8 cellular contexts compared by ENCODE assay signal in genomic region chrX:150982786-150983525, GRCh38. TPM values are rescaled to one million over a fixed set of nuclear protein-coding genes. Genes with fewer than 3 reads are reported as not detected.
DNase-seq lines count a peak whose midpoint lies in the region; ATAC-seq lines count a peak whose summit lies in the region.

TSS of gene HMGB3 (plus strand) at chrX:150983335. CDS start at chrX:150985600, 2,265 bp downstream.

- H3K36me3 ChIP-seq in CD4-positive, alpha-beta memory T cell (ENCODE audit: insufficient read depth, low read length): no peaks in the 10 kb centered on the region

- POLR2A ChIA-PET in CD4-positive, alpha-beta memory T cell (lab: Charles Lee; ENCODE audit: partially characterized antibody): no interaction called here
- POLR2A ChIA-PET in activated CD4-positive, alpha-beta memory T cell treated with anti-CD3 and anti-CD28 coated beads, Interleukin-2, amount 10 ng/mL, durations not matched to agents 7 days and 5 days (lab: Charles Lee): interaction anchor here (0.7 to 2.3 kb wide), 8 partner anchors 18 to 414 kb away, joined by 3 to 10 read pairs (median 4); partner anchors contain the start of genes CD99L2, MTMR1 and VMA21

- H3K4me3 ChIP-seq in CD4-positive, alpha-beta memory T cell (ENCODE audit: low read length in 2 of 2): peak within 1 kb of the TSS in 1 of 2 donors; percentile 50

- H3K4me1 ChIP-seq in CD4-positive, alpha-beta memory T cell (ENCODE audit: insufficient read depth, low read length): peaks cover 8% of the 10 kb centered on the region

- intact Hi-C loops in CD4-positive, alpha-beta memory T cell (cut with micrococcal nuclease): loop anchor here (1.0 to 5.0 kb wide), 2 partner anchors 84 to 99 kb away; no protein-coding TSS in a partner anchor

- H3K27me3 Mint-ChIP-seq in CD4-positive, alpha-beta memory T cell: no peaks in the 10 kb centered on the region
- no peaks in the 10 kb centered on the region for H3K27me3 Mint-ChIP-seq in activated CD4-positive, alpha-beta memory T cell treated with anti-CD3 and anti-CD28 coated beads, Interleukin-2, amount 10 ng/mL, durations not matched to agents 7 days and 5 days

- peaks cover 0 to 4% of the 10 kb centered on the region in 2 donors for H3K36me3 Mint-ChIP-seq in CD4-positive, alpha-beta memory T cell
- peaks cover 19% of the 10 kb centered on the region for H3K36me3 Mint-ChIP-seq in activated CD4-positive, alpha-beta memory T cell treated with anti-CD3 and anti-CD28 coated beads, Interleukin-2, amount 10 ng/mL, durations not matched to agents 7 days and 5 days (ENCODE audit: low read depth)

- no peak within 1 kb of the TSS for H3K27ac ChIP-seq in CD4-positive, alpha-beta memory T cell (ENCODE audit: low read depth, low read length)

- no peaks in the 10 kb centered on the region for H3K27me3 ChIP-seq in CD4-positive, alpha-beta memory T cell (ENCODE audit: insufficient read depth, low read length)

- H3K4me1 Mint-ChIP-seq in CD4-positive, alpha-beta memory T cell: peaks cover 0 to 12% (median 2%) of the 10 kb centered on the region in 4 donors
- peaks cover 19% of the 10 kb centered on the region for H3K4me1 Mint-ChIP-seq in activated CD4-positive, alpha-beta memory T cell treated with anti-CD3 and anti-CD28 coated beads, Interleukin-2, amount 10 ng/mL, durations not matched to agents 7 days and 5 days

- ATAC-seq in GM19452 (IDR thresholded peaks at IDR 0.05; ENCODE audit: unreplicated experiment) (peak; percentile 97), HG03575 (IDR thresholded peaks at IDR 0.05; ENCODE audit: extremely low read depth, insufficient number of reproducible peaks, low FRiP score, unreplicated experiment) (peak; percentile 94)

- CTCF ChIA-PET in CD4-positive, alpha-beta memory T cell (lab: Charles Lee; ENCODE audit: partially characterized antibody): no interaction called here
- CTCF ChIA-PET in activated CD4-positive, alpha-beta memory T cell treated with anti-CD3 and anti-CD28 coated beads, Interleukin-2, amount 10 ng/mL, durations not matched to agents 7 days and 5 days (lab: Charles Lee): interaction anchor here (0.6 to 1.8 kb wide), 2 partner anchors 211 to 1848 kb away, joined by 3 to 7 read pairs; partner anchors contain the start of genes CETN2 and NSDHL

- peak; percentile 66 to 88 (median 73) for DNase-seq in CD4-positive, alpha-beta memory T cell
- peak; percentile 98 for DNase-seq in NCI-H82 (lab: John Stamatoyannopoulos, UW)
- peak; percentile 91 for DNase-seq in activated CD4-positive, alpha-beta memory T cell treated with anti-CD3 and anti-CD28 coated beads, Interleukin-2, amount 10 ng/mL, durations not matched to agents 7 days and 5 days
- peak; percentile 71 for DNase-seq in effector CD4-positive, alpha-beta T cell
- DNase-seq in lung microvascular endothelial cell (ENCODE audit: low read depth in 2 of 2): peak; percentile 91 to 93
- peak; percentile 56 to 79 (median 58) for DNase-seq in stimulated activated CD4-positive, alpha-beta T cell treated with anti-CD3 and anti-CD28 coated beads, TNF-alpha, amount 100 ng/mL, for 48 hours (ENCODE audit: low read depth in 3 of 3)

- H3K27ac Mint-ChIP-seq in CD4-positive, alpha-beta memory T cell: peak within 1 kb of the TSS in 2 of 7 donors; percentile 39 to 63
- peak within 1 kb of the TSS; percentile 21 for H3K27ac Mint-ChIP-seq in activated CD4-positive, alpha-beta memory T cell treated with anti-CD3 and anti-CD28 coated beads, Interleukin-2, amount 10 ng/mL, durations not matched to agents 7 days and 5 days

- no peaks in the 10 kb centered on the region for H3K9me3 Mint-ChIP-seq in CD4-positive, alpha-beta memory T cell
- no peaks in the 10 kb centered on the region for H3K9me3 Mint-ChIP-seq in activated CD4-positive, alpha-beta memory T cell treated with anti-CD3 and anti-CD28 coated beads, Interleukin-2, amount 10 ng/mL, durations not matched to agents 7 days and 5 days

- H3K9me3 ChIP-seq in CD4-positive, alpha-beta memory T cell (ENCODE audit: control insufficient read depth in 1 of 2, low read length in 2 of 2): no peaks in the 10 kb centered on the region

- peak within 1 kb of the TSS; percentile 72 to 84 (median 76) for H3K4me3 Mint-ChIP-seq in CD4-positive, alpha-beta memory T cell
- H3K4me3 Mint-ChIP-seq in activated CD4-positive, alpha-beta memory T cell treated with anti-CD3 and anti-CD28 coated beads, Interleukin-2, amount 10 ng/mL, durations not matched to agents 7 days and 5 days: peak within 1 kb of the TSS; percentile 68

RNA-seq across cellular contexts. Expression of gene HMGB3, which starts in this region (rescaled TPM):
- total RNA-seq in CD4-positive, alpha-beta memory T cell: 1 to 10 TPM; 1.7 to 1.9 TPM
- polyA plus RNA-seq in CD4-positive, alpha-beta memory T cell: 1 to 10 TPM in 1 of 2 donors, under 1 TPM in 1; 0.67 to 1.3 TPM
- total RNA-seq in activated CD4-positive, alpha-beta memory T cell treated with anti-CD3 and anti-CD28 coated beads, Interleukin-2, amount 10 ng/mL, durations not matched to agents 7 days and 5 days: 10 to 100 TPM; 50.1 to 54.7 TPM
- total RNA-seq in lung microvascular endothelial cell: 24.4 and 25.3 TPM in 2 replicates
